ENCODE assay signal across 29 cellular contexts in genomic region chr3:40582401-40583027, GRCh38. TPM values are rescaled to one million over a fixed set of nuclear protein-coding genes. Genes with fewer than 3 reads are reported as not detected.
DNase-seq lines count a peak whose midpoint lies in the region; ATAC-seq, FAIRE-seq and TF ChIP-seq lines count a peak whose summit lies in the region.
"Had no signal": no experiment of that assay in that cellular context is flagged by ENCODE, and none has a peak within 500 bp of the region (broad histone marks: within the 10 kb centered on the region; RNA-seq: fewer than 3 reads in every experiment).

No MANE protein-coding gene starts in this region.

- no peak overlapping the region for H3K18ac ChIP-seq in H1 (ENCODE audit: extremely low read depth, low read length)

- TF ChIP-seq CTCF in heart left ventricle (IDR thresholded peaks at IDR 0.05) (no peak), H1 (IDR thresholded peaks at IDR 0.05; ENCODE audit: control extremely low read depth in 1 of 3, insufficient read depth in 1 of 3, low read depth in 1 of 3, low read length in 3 of 3) (no peak), neural crest cell (conservative IDR thresholded peaks at IDR 0.05) (no peak)

- no peak overlapping the region for H4K5ac ChIP-seq in H1 (ENCODE audit: insufficient read length, low read depth, low read length)

- no peak for TF ChIP-seq EP300 in H1 (IDR thresholded peaks at IDR 0.05; ENCODE audit: borderline replicate concordance in 1 of 2, low read depth in 2 of 2, low read length in 2 of 2)

- no peak overlapping the region for H2BK12ac ChIP-seq in H1 (ENCODE audit: low read depth, low read length)

- no peak overlapping the region for H4K8ac ChIP-seq in H1 (ENCODE audit: extremely low read depth, insufficient read depth, low read length)

- H3K4me3 Mint-ChIP-seq in neural crest cell, result no peak overlapping the region
- H3K4me3 Mint-ChIP-seq: CD4-positive, alpha-beta T cell; IgD-negative memory B cell had no signal

- H3K4me2 ChIP-seq in H1 (ENCODE audit: insufficient read depth in 1 of 2, low read depth in 2 of 2, low read length in 2 of 2), result no peak overlapping the region
- H3K4me2 ChIP-seq: A549; BLaER1 treated with 17β-estradiol and CSF1 and Interleukin-3, amounts not matched to agents 10 nM and 100 nM; KMS-11; SK-N-SH had no signal

- H2BK20ac ChIP-seq in H1 (ENCODE audit: low read length), result peak overlapping the region; percentile 16; the same call in 1 of the 2 replicates

- no peak overlapping the region for H2BK120ac ChIP-seq in H1 (replicated peaks; ENCODE audit: low read depth, low read length)

- H3K23ac ChIP-seq in H1 (ENCODE audit: insufficient read length), result no peak overlapping the region

- no peak overlapping the region for H2AFZ ChIP-seq in H1 (ENCODE audit: low read length)
- H2AFZ ChIP-seq: GM23248 had no signal

- H2BK5ac ChIP-seq in H1 (ENCODE audit: low read depth, low read length), result no peak overlapping the region

- no peak overlapping the region for H3K4ac ChIP-seq in H1 (replicated peaks; ENCODE audit: insufficient read length, low read depth, low read length)

- H2AK5ac ChIP-seq in H1 (ENCODE audit: low read depth, low read length), result no peak overlapping the region

- H3K23me2 ChIP-seq in H1 (ENCODE audit: low read depth, low read length), result no peaks in the 10 kb centered on the region

- H3K14ac ChIP-seq in H1 (ENCODE audit: insufficient read length), result no peak overlapping the region

- no peak overlapping the region for H3K4me3 ChIP-seq in heart left ventricle
- no peak overlapping the region for H3K4me3 ChIP-seq in H1 (ENCODE audit: extremely low read depth in 1 of 4, insufficient read depth in 2 of 4, low read depth in 3 of 4, low read length in 4 of 4)
- H3K4me3 ChIP-seq: A549; BLaER1 treated with 17β-estradiol and CSF1 and Interleukin-3, amounts not matched to agents 10 nM and 100 nM; GM23248 had no signal

- no peaks in the 10 kb centered on the region for H3K79me2 ChIP-seq in H1 (ENCODE audit: control insufficient read depth in 1 of 2, insufficient read depth in 2 of 2, low read length in 2 of 2)

- TF ChIP-seq POLR2A in heart left ventricle (IDR thresholded peaks at IDR 0.05), result no peak
- no peak for TF ChIP-seq POLR2A in H1 (IDR thresholded peaks at IDR 0.05; ENCODE audit: control extremely low read depth in 1 of 2, low read depth in 2 of 2, low read length in 2 of 2)

- POLR2A ChIA-PET in H1 (lab: Charles Lee; ENCODE audit: partially characterized antibody), result interaction anchor here (0.8 kb wide), 1 partner anchor 58 kb away, joined by 3 read pairs; the partner anchor contains the start of gene ZNF621

- peaks cover 0 to 24% (median 11%) of the 10 kb centered on the region in 12 donors for H3K4me1 ChIP-seq in heart left ventricle
- peaks cover 0 to 14% (median 6%) of the 10 kb centered on the region in 4 experiments; a peak in 6 of 7 replicates for H3K4me1 ChIP-seq in H1 (replicated peaks in 1 of 4; ENCODE audit: control insufficient read depth in 3 of 4, insufficient read depth in 4 of 4, low read length in 3 of 4)
- H3K4me1 ChIP-seq: A549 had no signal

- H3K27me3 Mint-ChIP-seq in neural crest cell (ENCODE audit: low read depth), result peaks cover 2% of the 10 kb centered on the region

- DNase-seq in left cardiac atrium (peak; percentile 28), heart left ventricle (no peak), H1 (ENCODE audit: low read depth in 1 of 2, low spot score in 2 of 2) (no peak), neural crest cell (ENCODE audit: low read depth, low spot score) (no peak), NCI-H526 treated with DMSO at 0.1 percent for 48 hours (lab: John Stamatoyannopoulos, UW) (no peak), NCI-H446 treated with DMSO at 0.1 percent for 48 hours (lab: John Stamatoyannopoulos, UW) (no peak)
- DNase-seq: AML-193; CD4-positive, alpha-beta T cell; GM23248; NCI-H1048; NCI-H1417; NCI-H1694; NCI-H2029 treated with DMSO at 0.1 percent for 48 hours; NCI-H226; NCI-H510A treated with DMSO at 0.1 percent for 48 hours; NCI-H774; SIG-M5; SK-N-SH; SW 1271 had no signal

- FAIRE-seq in H1 (lab: Jason Lieb, UNC), result no peak
- FAIRE-seq: A549, D721Med had no signal

- intact Hi-C loops in left cardiac atrium (cut with DNase I) (loop anchor here in 1 of 2 donors (5.0 to 10.0 kb wide), 5 partner anchors 292 to 1135 kb away; no protein-coding TSS in a partner anchor), heart left ventricle (cut with DNase I) (loop anchor here (2.0 to 10.0 kb wide), 13 partner anchors 132 to 1298 kb away; partner anchors contain the start of gene CTNNB1 (in 3 of the 10))

- peaks cover 42% of the 10 kb centered on the region for H3K4me1 Mint-ChIP-seq in neural crest cell

- TF ChIP-seq RAD21 in H1 (IDR thresholded peaks at IDR 0.05 in 1 of 2, conservative IDR thresholded peaks at IDR 0.05 in 1 of 2; ENCODE audit: low read depth in 2 of 2, low read length in 2 of 2), result no peak

- H4K91ac ChIP-seq in H1 (replicated peaks; ENCODE audit: insufficient read length, low read length), result no peak overlapping the region

- H3K9ac ChIP-seq in H1 (replicated peaks in 1 of 4; ENCODE audit: extremely low read depth in 1 of 4, low read depth in 3 of 4, low read length in 3 of 4), result no peak overlapping the region
- H3K9ac ChIP-seq: BLaER1 treated with 17β-estradiol and CSF1 and Interleukin-3, amounts not matched to agents 10 nM and 100 nM; GM23248; KMS-11; SK-N-SH had no signal

- H3K27ac ChIP-seq in heart left ventricle, result no peak overlapping the region
- H3K27ac ChIP-seq in H1 (ENCODE audit: low read depth, low read length), result no peak overlapping the region
- H3K27ac ChIP-seq: A549; BLaER1 treated with 17β-estradiol and CSF1 and Interleukin-3, amounts not matched to agents 10 nM and 100 nM; GM23248; HL-60; KMS-11; RWPE1 had no signal

- no peaks in the 10 kb centered on the region for H3K9me3 Mint-ChIP-seq in neural crest cell
- H3K9me3 Mint-ChIP-seq: CD4-positive, alpha-beta T cell; IgD-negative memory B cell had no signal

- H4K20me1 ChIP-seq in H1 (replicated peaks in 1 of 2; ENCODE audit: control insufficient read depth in 1 of 2, insufficient read depth in 2 of 2, low read length in 2 of 2), result no peaks in the 10 kb centered on the region
- H4K20me1 ChIP-seq: BLaER1 treated with 17β-estradiol and CSF1 and Interleukin-3, amounts not matched to agents 10 nM and 100 nM had no signal

- ATAC-seq in left cardiac atrium (peak; percentile 27 to 31), heart left ventricle (no peak), HG02981 (IDR thresholded peaks at IDR 0.05; ENCODE audit: unreplicated experiment) (no peak)
- ATAC-seq: A549, HCT116, Panc1 had no signal

- H3K27me3 ChIP-seq in heart left ventricle (no peaks in the 10 kb centered on the region), H1 (replicated peaks in 1 of 4; ENCODE audit: control insufficient read depth in 3 of 4, extremely low read depth in 1 of 4, insufficient read depth in 3 of 4, low read length in 3 of 4) (no peaks in the 10 kb centered on the region)
- H3K27me3 ChIP-seq: BLaER1 treated with 17β-estradiol and CSF1 and Interleukin-3, amounts not matched to agents 10 nM and 100 nM had no signal

- H3K36me3 Mint-ChIP-seq in neural crest cell (ENCODE audit: low read depth), result no peaks in the 10 kb centered on the region
- H3K36me3 Mint-ChIP-seq: IgD-negative memory B cell had no signal

- H3K36me3 ChIP-seq in heart left ventricle (no peaks in the 10 kb centered on the region), H1 (ENCODE audit: control insufficient read depth in 2 of 4, insufficient read depth in 4 of 4, low read length in 3 of 4) (no peaks in the 10 kb centered on the region)
- H3K36me3 ChIP-seq: BLaER1 treated with 17β-estradiol and CSF1 and Interleukin-3, amounts not matched to agents 10 nM and 100 nM had no signal

- H3K56ac ChIP-seq in H1 (replicated peaks; ENCODE audit: insufficient read length, low read depth, low read length), result no peak overlapping the region

- peak overlapping the region; percentile 47 for H3K27ac Mint-ChIP-seq in neural crest cell (ENCODE audit: unreplicated experiment)
- H3K27ac Mint-ChIP-seq: CD4-positive, alpha-beta T cell had no signal

- no peaks in the 10 kb centered on the region for H3K9me3 ChIP-seq in heart left ventricle
- no peaks in the 10 kb centered on the region for H3K9me3 ChIP-seq in H1 (ENCODE audit: insufficient read depth in 2 of 2, low read depth in 1 of 2, low read length in 1 of 2)
- H3K9me3 ChIP-seq: A549; BLaER1 treated with 17β-estradiol and CSF1 and Interleukin-3, amounts not matched to agents 10 nM and 100 nM; SK-N-SH had no signal

- WGBS in heart left ventricle, 4 donors, result 17 to 39% (median 36%) methylated on average over 2 of the region's 2 CpGs; no CpG with 5 or more reads in 1 of the 4 donors
- 80% methylated on average over 2 of the region's 2 CpGs; no CpG with 5 or more reads in 1 of the 2 experiments for whole genome bisulfite sequencing in H1 (ENCODE audit: extremely low coverage in 1 of 2, insufficient coverage in 1 of 2, insufficient read length in 1 of 2, insufficient replicate concordance in 2 of 2, low coverage in 1 of 2, low lambda C conversion rate in 2 of 2, missing lambda C conversion rate in 1 of 2), 2 experiments

- H3K79me1 ChIP-seq in H1 (ENCODE audit: low read depth, low read length), result no peaks in the 10 kb centered on the region

- no peak overlapping the region for H2BK15ac ChIP-seq in H1 (ENCODE audit: low read length)

- CTCF ChIA-PET in H1 (lab: Charles Lee; ENCODE audit: partially characterized antibody), result interaction anchor here (0.6 to 3.6 kb wide), 12 partner anchors 10 to 1019 kb away, joined by 3 to 13 read pairs (median 3); no protein-coding TSS in a partner anchor

TF ChIP-seq in H1, 55 proteins besides CTCF, POLR2A, EP300 and RAD21 (continues in another document):
- no peak for TF ChIP-seq BCL11A (IDR thresholded peaks at IDR 0.05; ENCODE audit: low read depth in 2 of 2, low read length in 2 of 2)
- TF ChIP-seq CEBPB (IDR thresholded peaks at IDR 0.05; ENCODE audit: low read depth, low read length), result no peak
- no peak for TF ChIP-seq TAF7 (optimal IDR thresholded peaks at IDR 0.05; ENCODE audit: borderline replicate concordance, low read depth, low read length)
- no peak for TF ChIP-seq TCF12 (IDR thresholded peaks at IDR 0.05; ENCODE audit: low read depth, low read length)
- TF ChIP-seq POU5F1 (IDR thresholded peaks at IDR 0.05; ENCODE audit: low read depth, low read length), result no peak
- TF ChIP-seq ASH2L (IDR thresholded peaks at IDR 0.05; ENCODE audit: low read length), result no peak

RNA-seq across cellular contexts. Expression of gene ZNF621, which starts 57.8 kb away (rescaled TPM):
- total RNA-seq in left cardiac atrium (10 to 100 TPM; 10.7 to 12.4 TPM), heart left ventricle (10 to 100 TPM in 4 of 9 donors, 1 to 10 TPM in 5; 7.6 to 14.3 (median 9.7) TPM), neural crest cell (29.5 and 32.6 TPM in 2 replicates)
- polyA plus RNA-seq in heart left ventricle (1 to 10 TPM; 7.4 to 7.5 TPM), H1 (2011; rRNA removed) (9.4 and 10.9 TPM in 2 replicates)
- 15.4 and 15.8 TPM in 2 replicates for total RNA-seq in H1 (2021; fragmentation: NEBNext Ultra II Directional; extraction: Animal tissue kit (Norgen Biotek cat#: 25700))
- 10.1 TPM for polyA plus RNA-seq in H1 (2011; cell fraction: cytosol; rRNA removed)
- 16.4 TPM for polyA plus RNA-seq in H1 (2011; cell fraction: nucleus; rRNA removed)
- 9.2 to 14.0 TPM (median 12.0 TPM) in 4 replicates for polyA plus RNA-seq in H1 (2012, experiment 1 of 2)
- polyA plus RNA-seq in H1 (2012, experiment 2 of 2), result 2.0 TPM
- 15.1 TPM for polyA plus RNA-seq in H1 (2013, experiment 1 of 2)
- polyA plus RNA-seq in H1 (2013, experiment 2 of 2), result 14.2 TPM
- 18.7 and 25.0 TPM in 2 replicates for polyA minus RNA-seq in H1 (2011; rRNA and poly(A)+ RNA removed)
- polyA minus RNA-seq in H1 (2011; cell fraction: cytosol; rRNA and poly(A)+ RNA removed), result 10.0 TPM
- polyA minus RNA-seq in H1 (2011; cell fraction: nucleus; rRNA and poly(A)+ RNA removed), result 24.6 TPM

Comparison
In these comparisons a context has a peak if more than half of its experiments do, and no peak if none do; other contexts are left out.
1. ATAC-seq: peak in left cardiac atrium (2 of 2); none in heart left ventricle (0 of 4) and HG02981 (single experiment).